ENCODE assay signal across 1 cellular context in the genomic region with DNA sequence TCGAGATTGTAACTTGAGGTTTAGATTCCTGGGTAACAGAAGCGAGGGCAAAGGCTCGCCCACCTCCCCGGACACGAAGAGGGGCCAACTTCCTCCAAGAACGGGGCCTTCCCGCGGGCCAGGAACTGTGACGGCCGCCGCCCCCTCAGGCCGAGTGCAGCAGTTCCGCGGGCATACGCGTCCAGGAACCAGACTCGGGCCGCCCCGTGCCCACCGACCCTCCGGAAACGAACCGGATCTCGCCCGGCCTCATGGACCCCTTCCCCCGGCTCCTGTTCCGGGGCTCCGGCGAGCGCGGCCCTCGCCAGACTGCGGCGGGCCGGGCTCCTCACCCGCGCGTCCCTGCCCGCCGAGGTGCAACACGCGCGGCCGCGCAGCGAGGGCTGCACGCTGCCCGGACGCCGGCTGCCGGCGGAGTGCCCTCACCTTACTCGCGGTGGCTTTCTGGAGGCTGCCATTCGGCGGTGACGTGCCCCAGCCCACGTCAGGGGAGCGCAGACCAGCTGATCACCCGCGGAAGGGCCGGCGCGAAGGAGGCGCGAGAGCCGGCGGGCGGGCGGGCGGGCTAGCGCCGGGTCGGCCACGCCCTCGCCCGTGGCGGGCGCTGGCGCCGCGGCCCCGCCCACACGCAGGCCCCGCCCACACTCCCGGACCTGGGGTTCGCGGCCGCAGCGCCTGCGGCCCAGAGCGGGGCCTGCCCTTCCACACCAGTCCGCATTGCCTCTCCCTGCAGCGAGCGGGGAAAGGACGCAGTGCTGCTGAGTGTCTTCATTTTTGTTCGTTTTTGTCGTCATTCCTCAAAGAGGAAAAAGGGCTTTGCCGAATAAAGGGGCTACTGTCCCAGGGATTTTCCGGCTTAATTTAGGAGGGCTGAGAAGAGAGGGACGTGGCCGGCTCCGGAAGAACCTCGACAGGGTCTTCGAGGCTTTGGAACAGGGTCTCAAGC.
TF ChIP-seq lines count a peak whose summit lies in the region.

A gene (minus strand): TSS at position 536 of the 946 bp plus-strand sequence. CDS start 78 bp downstream, at position 458.

TF ChIP-seq in HepG2, 621 proteins besides CTCF, POLR2A, EP300 and RAD21 (continued from another document and continues in another):
- TF ChIP-seq ZBTB7B (CRISPR knock-in tag; IDR thresholded peaks at IDR 0.05) (no peak; the same call in 1 of the 2 replicates), ZNF441 (CRISPR knock-in tag; IDR thresholded peaks at IDR 0.05; ENCODE audit: borderline replicate concordance) (0 out of 2 replicates have a peak, but pooled peaks have one; percentile 47), NKX3-1 (CRISPR knock-in tag; IDR thresholded peaks at IDR 0.05) (no peak), IKZF4 (CRISPR knock-in tag; IDR thresholded peaks at IDR 0.05; ENCODE audit: borderline replicate concordance, low read depth, not compliant biosample characterization) (no peak), ZNF570 (CRISPR knock-in tag; IDR thresholded peaks at IDR 0.05; ENCODE audit: borderline replicate concordance) (no peak), RBAK (CRISPR knock-in tag; IDR thresholded peaks at IDR 0.05) (no peak), ZNF331 (CRISPR knock-in tag; IDR thresholded peaks at IDR 0.05) (0 out of 2 replicates have a peak, but pooled peaks have one; percentile 43), ZNF460 (CRISPR knock-in tag; IDR thresholded peaks at IDR 0.05; ENCODE audit: borderline replicate concordance) (no peak), GATAD2A (CRISPR knock-in tag; IDR thresholded peaks at IDR 0.05) (peak; percentile 11; the same call in 1 of the 2 replicates), POLR2AphosphoS5 (IDR thresholded peaks at IDR 0.05; ENCODE audit: low read depth, low read length) (peak; percentile 80), TP53 (CRISPR knock-in tag; conservative IDR thresholded peaks at IDR 0.05) (no peak), XRCC5 (optimal IDR thresholded peaks at IDR 0.05; ENCODE audit: low read length) (no peak), ZNF768 (CRISPR knock-in tag; IDR thresholded peaks at IDR 0.05) (0 out of 2 replicates have a peak, but pooled peaks have one; percentile 27), SATB2 (CRISPR knock-in tag; IDR thresholded peaks at IDR 0.05) (no peak), NPAS2 (CRISPR knock-in tag; IDR thresholded peaks at IDR 0.05; ENCODE audit: borderline replicate concordance) (no peak), NFYC (CRISPR knock-in tag; IDR thresholded peaks at IDR 0.05) (no peak), KDM4B (CRISPR knock-in tag; IDR thresholded peaks at IDR 0.05) (no peak), SALL2 (CRISPR knock-in tag; IDR thresholded peaks at IDR 0.05) (no peak), ZNF367 (CRISPR knock-in tag; IDR thresholded peaks at IDR 0.05; ENCODE audit: borderline replicate concordance) (no peak), FOXC1 (CRISPR knock-in tag; IDR thresholded peaks at IDR 0.05; ENCODE audit: borderline replicate concordance) (no peak), HDAC2 (CRISPR knock-in tag; IDR thresholded peaks at IDR 0.05) (peak; percentile 55), MAF1 (CRISPR knock-in tag; IDR thresholded peaks at IDR 0.05; ENCODE audit: borderline replicate concordance) (no peak), ZNF772 (CRISPR knock-in tag; IDR thresholded peaks at IDR 0.05) (no peak), ZNF552 (CRISPR knock-in tag; IDR thresholded peaks at IDR 0.05; ENCODE audit: borderline replicate concordance) (no peak), NR1H2 (CRISPR knock-in tag; IDR thresholded peaks at IDR 0.05; ENCODE audit: borderline replicate concordance, low read depth) (no peak), SNRNP70 (IDR thresholded peaks at IDR 0.05; ENCODE audit: low read depth, low read length) (no peak)
- TF ChIP-seq, protein P1, sequence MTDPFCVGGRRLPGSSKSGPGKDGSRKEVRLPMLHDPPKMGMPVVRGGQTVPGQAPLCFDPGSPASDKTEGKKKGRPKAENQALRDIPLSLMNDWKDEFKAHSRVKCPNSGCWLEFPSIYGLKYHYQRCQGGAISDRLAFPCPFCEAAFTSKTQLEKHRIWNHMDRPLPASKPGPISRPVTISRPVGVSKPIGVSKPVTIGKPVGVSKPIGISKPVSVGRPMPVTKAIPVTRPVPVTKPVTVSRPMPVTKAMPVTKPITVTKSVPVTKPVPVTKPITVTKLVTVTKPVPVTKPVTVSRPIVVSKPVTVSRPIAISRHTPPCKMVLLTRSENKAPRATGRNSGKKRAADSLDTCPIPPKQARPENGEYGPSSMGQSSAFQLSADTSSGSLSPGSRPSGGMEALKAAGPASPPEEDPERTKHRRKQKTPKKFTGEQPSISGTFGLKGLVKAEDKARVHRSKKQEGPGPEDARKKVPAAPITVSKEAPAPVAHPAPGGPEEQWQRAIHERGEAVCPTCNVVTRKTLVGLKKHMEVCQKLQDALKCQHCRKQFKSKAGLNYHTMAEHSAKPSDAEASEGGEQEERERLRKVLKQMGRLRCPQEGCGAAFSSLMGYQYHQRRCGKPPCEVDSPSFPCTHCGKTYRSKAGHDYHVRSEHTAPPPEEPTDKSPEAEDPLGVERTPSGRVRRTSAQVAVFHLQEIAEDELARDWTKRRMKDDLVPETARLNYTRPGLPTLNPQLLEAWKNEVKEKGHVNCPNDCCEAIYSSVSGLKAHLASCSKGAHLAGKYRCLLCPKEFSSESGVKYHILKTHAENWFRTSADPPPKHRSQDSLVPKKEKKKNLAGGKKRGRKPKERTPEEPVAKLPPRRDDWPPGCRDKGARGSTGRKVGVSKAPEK (CRISPR knock-in tag; IDR thresholded peaks at IDR 0.05; ENCODE audit: borderline replicate concordance), result no peak
- TF ChIP-seq, protein P2, sequence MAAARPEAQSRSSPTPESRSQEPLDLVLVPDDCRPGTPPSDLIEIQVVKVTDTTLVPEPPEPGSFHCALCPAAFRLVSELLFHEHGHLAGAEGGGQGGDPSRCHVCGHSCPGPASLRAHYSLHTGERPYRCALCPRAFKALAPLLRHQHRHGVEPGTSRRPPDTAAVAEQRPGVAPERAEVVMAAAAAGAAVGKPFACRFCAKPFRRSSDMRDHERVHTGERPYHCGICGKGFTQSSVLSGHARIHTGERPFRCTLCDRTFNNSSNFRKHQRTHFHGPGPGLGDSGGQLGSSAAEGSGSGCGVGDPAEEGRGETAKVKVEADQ (CRISPR knock-in tag; IDR thresholded peaks at IDR 0.05; ENCODE audit: borderline replicate concordance), result peak; percentile 55; the same call in 1 of the 2 replicates
- TF ChIP-seq, protein P3, sequence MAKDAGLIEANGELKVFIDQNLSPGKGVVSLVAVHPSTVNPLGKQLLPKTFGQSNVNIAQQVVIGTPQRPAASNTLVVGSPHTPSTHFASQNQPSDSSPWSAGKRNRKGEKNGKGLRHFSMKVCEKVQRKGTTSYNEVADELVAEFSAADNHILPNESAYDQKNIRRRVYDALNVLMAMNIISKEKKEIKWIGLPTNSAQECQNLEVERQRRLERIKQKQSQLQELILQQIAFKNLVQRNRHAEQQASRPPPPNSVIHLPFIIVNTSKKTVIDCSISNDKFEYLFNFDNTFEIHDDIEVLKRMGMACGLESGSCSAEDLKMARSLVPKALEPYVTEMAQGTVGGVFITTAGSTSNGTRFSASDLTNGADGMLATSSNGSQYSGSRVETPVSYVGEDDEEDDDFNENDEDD (CRISPR knock-in tag; IDR thresholded peaks at IDR 0.05; ENCODE audit: borderline replicate concordance), result peak; percentile 38; the same call in 1 of the 2 replicates
- TF ChIP-seq, protein P4, sequence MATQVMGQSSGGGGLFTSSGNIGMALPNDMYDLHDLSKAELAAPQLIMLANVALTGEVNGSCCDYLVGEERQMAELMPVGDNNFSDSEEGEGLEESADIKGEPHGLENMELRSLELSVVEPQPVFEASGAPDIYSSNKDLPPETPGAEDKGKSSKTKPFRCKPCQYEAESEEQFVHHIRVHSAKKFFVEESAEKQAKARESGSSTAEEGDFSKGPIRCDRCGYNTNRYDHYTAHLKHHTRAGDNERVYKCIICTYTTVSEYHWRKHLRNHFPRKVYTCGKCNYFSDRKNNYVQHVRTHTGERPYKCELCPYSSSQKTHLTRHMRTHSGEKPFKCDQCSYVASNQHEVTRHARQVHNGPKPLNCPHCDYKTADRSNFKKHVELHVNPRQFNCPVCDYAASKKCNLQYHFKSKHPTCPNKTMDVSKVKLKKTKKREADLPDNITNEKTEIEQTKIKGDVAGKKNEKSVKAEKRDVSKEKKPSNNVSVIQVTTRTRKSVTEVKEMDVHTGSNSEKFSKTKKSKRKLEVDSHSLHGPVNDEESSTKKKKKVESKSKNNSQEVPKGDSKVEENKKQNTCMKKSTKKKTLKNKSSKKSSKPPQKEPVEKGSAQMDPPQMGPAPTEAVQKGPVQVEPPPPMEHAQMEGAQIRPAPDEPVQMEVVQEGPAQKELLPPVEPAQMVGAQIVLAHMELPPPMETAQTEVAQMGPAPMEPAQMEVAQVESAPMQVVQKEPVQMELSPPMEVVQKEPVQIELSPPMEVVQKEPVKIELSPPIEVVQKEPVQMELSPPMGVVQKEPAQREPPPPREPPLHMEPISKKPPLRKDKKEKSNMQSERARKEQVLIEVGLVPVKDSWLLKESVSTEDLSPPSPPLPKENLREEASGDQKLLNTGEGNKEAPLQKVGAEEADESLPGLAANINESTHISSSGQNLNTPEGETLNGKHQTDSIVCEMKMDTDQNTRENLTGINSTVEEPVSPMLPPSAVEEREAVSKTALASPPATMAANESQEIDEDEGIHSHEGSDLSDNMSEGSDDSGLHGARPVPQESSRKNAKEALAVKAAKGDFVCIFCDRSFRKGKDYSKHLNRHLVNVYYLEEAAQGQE (IDR thresholded peaks at IDR 0.05; ENCODE audit: borderline replicate concordance in 1 of 2, low read depth in 1 of 2, low read length in 2 of 2), result no peak
- TF ChIP-seq, protein P5, sequence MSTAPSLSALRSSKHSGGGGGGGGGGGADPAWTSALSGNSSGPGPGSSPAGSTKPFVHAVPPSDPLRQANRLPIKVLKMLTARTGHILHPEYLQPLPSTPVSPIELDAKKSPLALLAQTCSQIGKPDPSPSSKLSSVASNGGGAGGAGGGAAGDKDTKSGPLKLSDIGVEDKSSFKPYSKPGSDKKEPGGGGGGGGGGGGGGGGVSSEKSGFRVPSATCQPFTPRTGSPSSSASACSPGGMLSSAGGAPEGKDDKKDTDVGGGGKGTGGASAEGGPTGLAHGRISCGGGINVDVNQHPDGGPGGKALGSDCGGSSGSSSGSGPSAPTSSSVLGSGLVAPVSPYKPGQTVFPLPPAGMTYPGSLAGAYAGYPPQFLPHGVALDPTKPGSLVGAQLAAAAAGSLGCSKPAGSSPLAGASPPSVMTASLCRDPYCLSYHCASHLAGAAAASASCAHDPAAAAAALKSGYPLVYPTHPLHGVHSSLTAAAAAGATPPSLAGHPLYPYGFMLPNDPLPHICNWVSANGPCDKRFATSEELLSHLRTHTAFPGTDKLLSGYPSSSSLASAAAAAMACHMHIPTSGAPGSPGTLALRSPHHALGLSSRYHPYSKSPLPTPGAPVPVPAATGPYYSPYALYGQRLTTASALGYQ (CRISPR knock-in tag; IDR thresholded peaks at IDR 0.05), result 0 out of 2 replicates have a peak, but pooled peaks have one; percentile 25
- TF ChIP-seq, protein P6, sequence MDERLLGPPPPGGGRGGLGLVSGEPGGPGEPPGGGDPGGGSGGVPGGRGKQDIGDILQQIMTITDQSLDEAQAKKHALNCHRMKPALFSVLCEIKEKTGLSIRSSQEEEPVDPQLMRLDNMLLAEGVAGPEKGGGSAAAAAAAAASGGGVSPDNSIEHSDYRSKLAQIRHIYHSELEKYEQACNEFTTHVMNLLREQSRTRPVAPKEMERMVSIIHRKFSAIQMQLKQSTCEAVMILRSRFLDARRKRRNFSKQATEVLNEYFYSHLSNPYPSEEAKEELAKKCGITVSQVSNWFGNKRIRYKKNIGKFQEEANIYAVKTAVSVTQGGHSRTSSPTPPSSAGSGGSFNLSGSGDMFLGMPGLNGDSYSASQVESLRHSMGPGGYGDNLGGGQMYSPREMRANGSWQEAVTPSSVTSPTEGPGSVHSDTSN (CRISPR knock-in tag; IDR thresholded peaks at IDR 0.05), result no peak
